1 cellular context compared by ENCODE assay signal in the genomic region with DNA sequence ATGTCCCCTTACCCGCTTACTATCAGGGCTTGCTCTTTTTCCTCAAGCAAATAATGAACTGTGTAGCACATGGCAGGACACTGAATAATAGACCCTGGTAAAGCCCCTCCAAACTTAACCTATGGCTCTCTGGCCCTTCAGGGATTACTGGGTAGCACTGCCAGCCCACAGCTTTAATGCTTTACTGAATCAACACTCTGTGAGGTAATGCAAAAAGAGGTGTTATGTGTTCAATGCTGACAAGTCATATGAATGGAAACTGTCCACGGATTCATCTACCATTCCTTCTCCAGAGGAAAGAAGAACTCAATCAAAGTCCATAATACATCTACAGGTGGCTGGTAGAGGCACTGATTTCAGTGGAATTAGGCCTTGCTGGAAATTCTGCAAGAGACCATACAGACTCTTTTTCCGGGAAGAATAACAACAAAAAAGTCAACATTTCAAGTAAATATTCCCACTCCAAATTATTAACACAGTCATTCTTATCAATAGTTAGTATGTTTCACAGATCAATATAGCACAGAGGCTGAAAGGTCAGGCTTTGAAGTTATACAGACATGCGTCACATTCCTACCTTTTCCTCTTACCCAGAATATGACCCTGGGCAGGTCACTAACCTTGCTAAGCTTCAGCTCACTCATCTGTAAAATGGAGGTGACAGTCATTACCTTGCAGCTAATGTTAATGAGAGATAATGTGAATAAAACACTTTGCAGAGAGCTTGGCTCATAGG.
A peak's percentile ranks its signal among the peaks of the same experiment; 100 is the strongest.
TF ChIP-seq lines count a peak whose summit lies in the region.

No MANE protein-coding gene starts in this region.

TF ChIP-seq in HepG2, 621 proteins besides CTCF, POLR2A, EP300 and RAD21 (continues in another document):
- TF ChIP-seq SMYD3 (CRISPR knock-in tag; IDR thresholded peaks at IDR 0.05), result no peak; the same call in 1 of the 2 replicates
- no peak for TF ChIP-seq FOXM1 (CRISPR knock-in tag; IDR thresholded peaks at IDR 0.05)
- TF ChIP-seq, protein P1, sequence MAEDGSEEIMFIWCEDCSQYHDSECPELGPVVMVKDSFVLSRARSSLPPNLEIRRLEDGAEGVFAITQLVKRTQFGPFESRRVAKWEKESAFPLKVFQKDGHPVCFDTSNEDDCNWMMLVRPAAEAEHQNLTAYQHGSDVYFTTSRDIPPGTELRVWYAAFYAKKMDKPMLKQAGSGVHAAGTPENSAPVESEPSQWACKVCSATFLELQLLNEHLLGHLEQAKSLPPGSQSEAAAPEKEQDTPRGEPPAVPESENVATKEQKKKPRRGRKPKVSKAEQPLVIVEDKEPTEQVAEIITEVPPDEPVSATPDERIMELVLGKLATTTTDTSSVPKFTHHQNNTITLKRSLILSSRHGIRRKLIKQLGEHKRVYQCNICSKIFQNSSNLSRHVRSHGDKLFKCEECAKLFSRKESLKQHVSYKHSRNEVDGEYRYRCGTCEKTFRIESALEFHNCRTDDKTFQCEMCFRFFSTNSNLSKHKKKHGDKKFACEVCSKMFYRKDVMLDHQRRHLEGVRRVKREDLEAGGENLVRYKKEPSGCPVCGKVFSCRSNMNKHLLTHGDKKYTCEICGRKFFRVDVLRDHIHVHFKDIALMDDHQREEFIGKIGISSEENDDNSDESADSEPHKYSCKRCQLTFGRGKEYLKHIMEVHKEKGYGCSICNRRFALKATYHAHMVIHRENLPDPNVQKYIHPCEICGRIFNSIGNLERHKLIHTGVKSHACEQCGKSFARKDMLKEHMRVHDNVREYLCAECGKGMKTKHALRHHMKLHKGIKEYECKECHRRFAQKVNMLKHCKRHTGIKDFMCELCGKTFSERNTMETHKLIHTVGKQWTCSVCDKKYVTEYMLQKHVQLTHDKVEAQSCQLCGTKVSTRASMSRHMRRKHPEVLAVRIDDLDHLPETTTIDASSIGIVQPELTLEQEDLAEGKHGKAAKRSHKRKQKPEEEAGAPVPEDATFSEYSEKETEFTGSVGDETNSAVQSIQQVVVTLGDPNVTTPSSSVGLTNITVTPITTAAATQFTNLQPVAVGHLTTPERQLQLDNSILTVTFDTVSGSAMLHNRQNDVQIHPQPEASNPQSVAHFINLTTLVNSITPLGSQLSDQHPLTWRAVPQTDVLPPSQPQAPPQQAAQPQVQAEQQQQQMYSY (CRISPR knock-in tag; IDR thresholded peaks at IDR 0.05), result no peak
- no peak for TF ChIP-seq DR1 (CRISPR knock-in tag; IDR thresholded peaks at IDR 0.05)
- TF ChIP-seq, protein P2, sequence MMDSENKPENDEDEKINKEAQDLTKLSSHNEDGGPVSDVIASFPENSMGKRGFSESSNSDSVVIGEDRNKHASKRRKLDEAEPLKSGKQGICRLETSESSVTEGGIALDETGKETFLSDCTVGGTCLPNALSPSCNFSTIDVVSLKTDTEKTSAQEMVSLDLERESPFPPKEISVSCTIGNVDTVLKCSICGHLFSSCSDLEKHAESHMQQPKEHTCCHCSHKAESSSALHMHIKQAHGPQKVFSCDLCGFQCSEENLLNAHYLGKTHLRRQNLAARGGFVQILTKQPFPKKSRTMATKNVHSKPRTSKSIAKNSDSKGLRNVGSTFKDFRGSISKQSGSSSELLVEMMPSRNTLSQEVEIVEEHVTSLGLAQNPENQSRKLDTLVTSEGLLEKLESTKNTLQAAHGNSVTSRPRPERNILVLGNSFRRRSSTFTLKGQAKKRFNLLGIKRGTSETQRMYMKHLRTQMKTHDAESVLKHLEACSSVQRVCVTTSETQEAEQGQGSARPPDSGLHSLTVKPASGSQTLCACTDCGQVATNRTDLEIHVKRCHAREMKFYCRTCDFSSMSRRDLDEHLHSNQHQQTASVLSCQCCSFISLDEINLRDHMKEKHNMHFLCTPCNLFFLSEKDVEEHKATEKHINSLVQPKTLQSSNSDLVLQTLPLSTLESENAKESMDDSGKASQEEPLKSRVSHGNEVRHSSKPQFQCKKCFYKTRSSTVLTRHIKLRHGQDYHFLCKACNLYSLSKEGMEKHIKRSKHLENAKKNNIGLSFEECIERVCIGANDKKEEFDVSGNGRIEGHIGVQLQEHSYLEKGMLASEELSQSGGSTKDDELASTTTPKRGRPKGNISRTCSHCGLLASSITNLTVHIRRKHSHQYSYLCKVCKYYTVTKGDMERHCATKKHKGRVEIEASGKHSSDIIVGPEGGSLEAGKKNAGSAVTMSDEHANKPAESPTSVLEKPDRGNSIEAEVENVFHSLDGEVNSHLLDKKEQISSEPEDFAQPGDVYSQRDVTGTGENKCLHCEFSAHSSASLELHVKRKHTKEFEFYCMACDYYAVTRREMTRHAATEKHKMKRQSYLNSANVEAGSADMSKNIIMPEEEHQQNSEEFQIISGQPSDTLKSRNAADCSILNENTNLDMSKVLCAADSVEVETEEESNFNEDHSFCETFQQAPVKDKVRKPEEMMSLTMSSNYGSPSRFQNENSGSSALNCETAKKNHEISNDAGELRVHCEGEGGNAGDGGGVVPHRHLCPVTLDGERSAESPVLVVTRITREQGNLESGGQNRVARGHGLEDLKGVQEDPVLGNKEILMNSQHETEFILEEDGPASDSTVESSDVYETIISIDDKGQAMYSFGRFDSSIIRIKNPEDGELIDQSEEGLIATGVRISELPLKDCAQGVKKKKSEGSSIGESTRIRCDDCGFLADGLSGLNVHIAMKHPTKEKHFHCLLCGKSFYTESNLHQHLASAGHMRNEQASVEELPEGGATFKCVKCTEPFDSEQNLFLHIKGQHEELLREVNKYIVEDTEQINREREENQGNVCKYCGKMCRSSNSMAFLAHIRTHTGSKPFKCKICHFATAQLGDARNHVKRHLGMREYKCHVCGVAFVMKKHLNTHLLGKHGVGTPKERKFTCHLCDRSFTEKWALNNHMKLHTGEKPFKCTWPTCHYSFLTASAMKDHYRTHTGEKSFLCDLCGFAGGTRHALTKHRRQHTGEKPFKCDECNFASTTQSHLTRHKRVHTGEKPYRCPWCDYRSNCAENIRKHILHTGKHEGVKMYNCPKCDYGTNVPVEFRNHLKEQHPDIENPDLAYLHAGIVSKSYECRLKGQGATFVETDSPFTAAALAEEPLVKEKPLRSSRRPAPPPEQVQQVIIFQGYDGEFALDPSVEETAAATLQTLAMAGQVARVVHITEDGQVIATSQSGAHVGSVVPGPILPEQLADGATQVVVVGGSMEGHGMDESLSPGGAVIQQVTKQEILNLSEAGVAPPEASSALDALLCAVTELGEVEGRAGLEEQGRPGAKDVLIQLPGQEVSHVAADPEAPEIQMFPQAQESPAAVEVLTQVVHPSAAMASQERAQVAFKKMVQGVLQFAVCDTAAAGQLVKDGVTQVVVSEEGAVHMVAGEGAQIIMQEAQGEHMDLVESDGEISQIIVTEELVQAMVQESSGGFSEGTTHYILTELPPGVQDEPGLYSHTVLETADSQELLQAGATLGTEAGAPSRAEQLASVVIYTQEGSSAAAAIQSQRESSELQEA (CRISPR knock-in tag; IDR thresholded peaks at IDR 0.05; ENCODE audit: not compliant biosample characterization), result no peak
- TF ChIP-seq ZNF569 (CRISPR knock-in tag; IDR thresholded peaks at IDR 0.05; ENCODE audit: borderline replicate concordance), result no peak
- no peak for TF ChIP-seq POLR2AphosphoS5 (IDR thresholded peaks at IDR 0.05; ENCODE audit: low read depth, low read length)
- no peak for TF ChIP-seq YEATS2 (CRISPR knock-in tag; IDR thresholded peaks at IDR 0.05; ENCODE audit: borderline replicate concordance)
- TF ChIP-seq, protein P3, sequence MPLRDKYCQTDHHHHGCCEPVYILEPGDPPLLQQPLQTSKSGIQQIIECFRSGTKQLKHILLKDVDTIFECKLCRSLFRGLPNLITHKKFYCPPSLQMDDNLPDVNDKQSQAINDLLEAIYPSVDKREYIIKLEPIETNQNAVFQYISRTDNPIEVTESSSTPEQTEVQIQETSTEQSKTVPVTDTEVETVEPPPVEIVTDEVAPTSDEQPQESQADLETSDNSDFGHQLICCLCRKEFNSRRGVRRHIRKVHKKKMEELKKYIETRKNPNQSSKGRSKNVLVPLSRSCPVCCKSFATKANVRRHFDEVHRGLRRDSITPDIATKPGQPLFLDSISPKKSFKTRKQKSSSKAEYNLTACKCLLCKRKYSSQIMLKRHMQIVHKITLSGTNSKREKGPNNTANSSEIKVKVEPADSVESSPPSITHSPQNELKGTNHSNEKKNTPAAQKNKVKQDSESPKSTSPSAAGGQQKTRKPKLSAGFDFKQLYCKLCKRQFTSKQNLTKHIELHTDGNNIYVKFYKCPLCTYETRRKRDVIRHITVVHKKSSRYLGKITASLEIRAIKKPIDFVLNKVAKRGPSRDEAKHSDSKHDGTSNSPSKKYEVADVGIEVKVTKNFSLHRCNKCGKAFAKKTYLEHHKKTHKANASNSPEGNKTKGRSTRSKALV (CRISPR knock-in tag; IDR thresholded peaks at IDR 0.05), result 0 out of 2 replicates have a peak, but pooled peaks have one; percentile 60
- TF ChIP-seq SIN3A (IDR thresholded peaks at IDR 0.05; ENCODE audit: borderline replicate concordance, low read depth, low read length), result no peak
- TF ChIP-seq GTF2F1 (IDR thresholded peaks at IDR 0.05; ENCODE audit: low read length), result no peak
- TF ChIP-seq, protein P4, sequence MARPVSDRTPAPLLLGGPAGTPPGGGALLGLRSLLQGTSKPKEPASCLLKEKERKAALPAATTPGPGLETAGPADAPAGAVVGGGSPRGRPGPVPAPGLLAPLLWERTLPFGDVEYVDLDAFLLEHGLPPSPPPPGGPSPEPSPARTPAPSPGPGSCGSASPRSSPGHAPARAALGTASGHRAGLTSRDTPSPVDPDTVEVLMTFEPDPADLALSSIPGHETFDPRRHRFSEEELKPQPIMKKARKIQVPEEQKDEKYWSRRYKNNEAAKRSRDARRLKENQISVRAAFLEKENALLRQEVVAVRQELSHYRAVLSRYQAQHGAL (CRISPR knock-in tag; IDR thresholded peaks at IDR 0.05; ENCODE audit: not compliant biosample characterization), result no peak
- TF ChIP-seq, protein P5, sequence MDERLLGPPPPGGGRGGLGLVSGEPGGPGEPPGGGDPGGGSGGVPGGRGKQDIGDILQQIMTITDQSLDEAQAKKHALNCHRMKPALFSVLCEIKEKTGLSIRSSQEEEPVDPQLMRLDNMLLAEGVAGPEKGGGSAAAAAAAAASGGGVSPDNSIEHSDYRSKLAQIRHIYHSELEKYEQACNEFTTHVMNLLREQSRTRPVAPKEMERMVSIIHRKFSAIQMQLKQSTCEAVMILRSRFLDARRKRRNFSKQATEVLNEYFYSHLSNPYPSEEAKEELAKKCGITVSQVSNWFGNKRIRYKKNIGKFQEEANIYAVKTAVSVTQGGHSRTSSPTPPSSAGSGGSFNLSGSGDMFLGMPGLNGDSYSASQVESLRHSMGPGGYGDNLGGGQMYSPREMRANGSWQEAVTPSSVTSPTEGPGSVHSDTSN (CRISPR knock-in tag; IDR thresholded peaks at IDR 0.05), result no peak; the same call in 1 of the 2 replicates
- TF ChIP-seq ZFP37 (CRISPR knock-in tag; IDR thresholded peaks at IDR 0.05; ENCODE audit: borderline replicate concordance), result no peak
- TF ChIP-seq ZNF652 (CRISPR knock-in tag; IDR thresholded peaks at IDR 0.05; ENCODE audit: borderline replicate concordance, low read depth), result peak; percentile 24; the same call in 1 of the 2 replicates
- TF ChIP-seq NFE2L1 (CRISPR knock-in tag; IDR thresholded peaks at IDR 0.05; ENCODE audit: borderline replicate concordance), result no peak
- TF ChIP-seq, protein P6, sequence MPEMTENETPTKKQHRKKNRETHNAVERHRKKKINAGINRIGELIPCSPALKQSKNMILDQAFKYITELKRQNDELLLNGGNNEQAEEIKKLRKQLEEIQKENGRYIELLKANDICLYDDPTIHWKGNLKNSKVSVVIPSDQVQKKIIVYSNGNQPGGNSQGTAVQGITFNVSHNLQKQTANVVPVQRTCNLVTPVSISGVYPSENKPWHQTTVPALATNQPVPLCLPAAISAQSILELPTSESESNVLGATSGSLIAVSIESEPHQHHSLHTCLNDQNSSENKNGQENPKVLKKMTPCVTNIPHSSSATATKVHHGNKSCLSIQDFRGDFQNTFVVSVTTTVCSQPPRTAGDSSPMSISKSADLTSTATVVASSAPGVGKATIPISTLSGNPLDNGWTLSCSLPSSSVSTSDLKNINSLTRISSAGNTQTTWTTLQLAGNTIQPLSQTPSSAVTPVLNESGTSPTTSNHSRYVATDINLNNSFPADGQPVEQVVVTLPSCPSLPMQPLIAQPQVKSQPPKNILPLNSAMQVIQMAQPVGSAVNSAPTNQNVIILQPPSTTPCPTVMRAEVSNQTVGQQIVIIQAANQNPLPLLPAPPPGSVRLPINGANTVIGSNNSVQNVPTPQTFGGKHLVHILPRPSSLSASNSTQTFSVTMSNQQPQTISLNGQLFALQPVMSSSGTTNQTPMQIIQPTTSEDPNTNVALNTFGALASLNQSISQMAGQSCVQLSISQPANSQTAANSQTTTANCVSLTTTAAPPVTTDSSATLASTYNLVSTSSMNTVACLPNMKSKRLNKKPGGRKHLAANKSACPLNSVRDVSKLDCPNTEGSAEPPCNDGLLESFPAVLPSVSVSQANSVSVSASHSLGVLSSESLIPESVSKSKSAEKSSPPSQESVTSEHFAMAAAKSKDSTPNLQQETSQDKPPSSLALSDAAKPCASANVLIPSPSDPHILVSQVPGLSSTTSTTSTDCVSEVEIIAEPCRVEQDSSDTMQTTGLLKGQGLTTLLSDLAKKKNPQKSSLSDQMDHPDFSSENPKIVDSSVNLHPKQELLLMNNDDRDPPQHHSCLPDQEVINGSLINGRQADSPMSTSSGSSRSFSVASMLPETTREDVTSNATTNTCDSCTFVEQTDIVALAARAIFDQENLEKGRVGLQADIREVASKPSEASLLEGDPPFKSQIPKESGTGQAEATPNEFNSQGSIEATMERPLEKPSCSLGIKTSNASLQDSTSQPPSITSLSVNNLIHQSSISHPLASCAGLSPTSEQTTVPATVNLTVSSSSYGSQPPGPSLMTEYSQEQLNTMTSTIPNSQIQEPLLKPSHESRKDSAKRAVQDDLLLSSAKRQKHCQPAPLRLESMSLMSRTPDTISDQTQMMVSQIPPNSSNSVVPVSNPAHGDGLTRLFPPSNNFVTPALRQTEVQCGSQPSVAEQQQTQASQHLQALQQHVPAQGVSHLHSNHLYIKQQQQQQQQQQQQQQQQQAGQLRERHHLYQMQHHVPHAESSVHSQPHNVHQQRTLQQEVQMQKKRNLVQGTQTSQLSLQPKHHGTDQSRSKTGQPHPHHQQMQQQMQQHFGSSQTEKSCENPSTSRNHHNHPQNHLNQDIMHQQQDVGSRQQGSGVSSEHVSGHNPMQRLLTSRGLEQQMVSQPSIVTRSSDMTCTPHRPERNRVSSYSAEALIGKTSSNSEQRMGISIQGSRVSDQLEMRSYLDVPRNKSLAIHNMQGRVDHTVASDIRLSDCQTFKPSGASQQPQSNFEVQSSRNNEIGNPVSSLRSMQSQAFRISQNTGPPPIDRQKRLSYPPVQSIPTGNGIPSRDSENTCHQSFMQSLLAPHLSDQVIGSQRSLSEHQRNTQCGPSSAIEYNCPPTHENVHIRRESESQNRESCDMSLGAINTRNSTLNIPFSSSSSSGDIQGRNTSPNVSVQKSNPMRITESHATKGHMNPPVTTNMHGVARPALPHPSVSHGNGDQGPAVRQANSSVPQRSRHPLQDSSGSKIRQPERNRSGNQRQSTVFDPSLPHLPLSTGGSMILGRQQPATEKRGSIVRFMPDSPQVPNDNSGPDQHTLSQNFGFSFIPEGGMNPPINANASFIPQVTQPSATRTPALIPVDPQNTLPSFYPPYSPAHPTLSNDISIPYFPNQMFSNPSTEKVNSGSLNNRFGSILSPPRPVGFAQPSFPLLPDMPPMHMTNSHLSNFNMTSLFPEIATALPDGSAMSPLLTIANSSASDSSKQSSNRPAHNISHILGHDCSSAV (CRISPR knock-in tag; IDR thresholded peaks at IDR 0.05; ENCODE audit: borderline replicate concordance), result no peak
- no peak for TF ChIP-seq CCDC6 (CRISPR knock-in tag; IDR thresholded peaks at IDR 0.05)
- 0 out of 2 replicates have a peak, but pooled peaks have one; percentile 38 for TF ChIP-seq KDM3A (CRISPR knock-in tag; IDR thresholded peaks at IDR 0.05; ENCODE audit: low read depth)
- TF ChIP-seq, protein P7, sequence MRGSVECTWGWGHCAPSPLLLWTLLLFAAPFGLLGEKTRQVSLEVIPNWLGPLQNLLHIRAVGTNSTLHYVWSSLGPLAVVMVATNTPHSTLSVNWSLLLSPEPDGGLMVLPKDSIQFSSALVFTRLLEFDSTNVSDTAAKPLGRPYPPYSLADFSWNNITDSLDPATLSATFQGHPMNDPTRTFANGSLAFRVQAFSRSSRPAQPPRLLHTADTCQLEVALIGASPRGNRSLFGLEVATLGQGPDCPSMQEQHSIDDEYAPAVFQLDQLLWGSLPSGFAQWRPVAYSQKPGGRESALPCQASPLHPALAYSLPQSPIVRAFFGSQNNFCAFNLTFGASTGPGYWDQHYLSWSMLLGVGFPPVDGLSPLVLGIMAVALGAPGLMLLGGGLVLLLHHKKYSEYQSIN (CRISPR knock-in tag; IDR thresholded peaks at IDR 0.05; ENCODE audit: borderline replicate concordance), result no peak
- TF ChIP-seq GPN1 (CRISPR knock-in tag; IDR thresholded peaks at IDR 0.05; ENCODE audit: borderline replicate concordance), result no peak
